In the genomic region with DNA sequence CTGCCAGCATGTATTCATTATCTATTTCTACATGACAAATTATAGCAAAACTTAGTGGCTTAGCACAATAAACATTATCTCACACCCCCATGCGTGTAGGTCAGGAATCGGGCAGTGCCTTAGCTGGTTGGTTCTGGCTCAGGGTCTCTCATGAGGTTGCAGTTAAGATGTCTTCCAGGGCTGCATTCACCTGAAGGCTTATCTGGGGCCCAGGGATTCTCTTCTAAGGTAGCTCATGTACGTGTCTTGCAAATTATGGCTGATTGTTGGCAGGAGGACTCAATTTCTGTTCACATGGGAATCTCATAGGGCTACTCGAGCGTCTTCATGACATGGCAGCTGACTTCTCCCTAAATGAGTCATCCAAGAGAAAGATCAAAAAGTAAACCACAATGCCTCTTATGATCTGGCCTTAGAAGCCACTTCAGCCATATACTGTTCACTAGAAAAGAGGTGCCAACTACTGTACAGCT, we compare ENCODE assay signal across 11 cellular contexts. TPM values are rescaled to one million over a fixed set of nuclear protein-coding genes. Genes with fewer than 3 reads are reported as not detected.
DNase-seq lines count a peak whose midpoint lies in the region; ATAC-seq and TF ChIP-seq lines count a peak whose summit lies in the region.
"Had no signal": no experiment of that assay in that cellular context is flagged by ENCODE, and none has a peak within 500 bp of the region (broad histone marks: within the 10 kb centered on the region; RNA-seq: fewer than 3 reads in every experiment).

No MANE protein-coding gene starts in this region.

- intact Hi-C loops in dorsolateral prefrontal cortex (cut with DNase I): no loop called here

- H3K36me3 ChIP-seq in kidney epithelial cell (ENCODE audit: control insufficient read depth, insufficient read depth, low read length): no peaks in the 10 kb centered on the region
- H3K36me3 ChIP-seq: tibial artery had no signal

- no peak overlapping the region for H3K27ac ChIP-seq in dorsolateral prefrontal cortex
- H3K27ac ChIP-seq: tibial artery had no signal

- peak; percentile 17 for DNase-seq in GM13976 (ENCODE audit: low spot score)
- DNase-seq in SK-MEL-5 (ENCODE audit: low read depth, low spot score): peak; percentile 91
- peak; percentile 29 for DNase-seq in kidney epithelial cell (ENCODE audit: low read depth)
- no peak for DNase-seq in stimulated activated CD4-positive, alpha-beta T cell treated with anti-CD3 and anti-CD28 coated beads, Interleukin-4, amount 100 ng/mL, for 4 hours
- DNase-seq in AG08395 (ENCODE audit: low spot score): no peak
- no peak for DNase-seq in dorsolateral prefrontal cortex
- DNase-seq: DMS 273 treated with DMSO at 0.1 percent for 48 hours, NCI-H774, tibial artery had no signal

- H3K4me3 ChIP-seq in kidney epithelial cell (ENCODE audit: low read depth, low read length) (no peak overlapping the region), dorsolateral prefrontal cortex (no peak overlapping the region)
- H3K4me3 ChIP-seq: tibial artery had no signal

- no peak for TF ChIP-seq CTCF in GM13976 (IDR thresholded peaks at IDR 0.05; ENCODE audit: borderline replicate concordance, control extremely low read depth, extremely low read depth, insufficient read depth, missing control alignments)
- TF ChIP-seq CTCF in kidney epithelial cell (IDR thresholded peaks at IDR 0.05; ENCODE audit: insufficient read depth, low read length, poor library complexity, severe bottlenecking): no peak
- TF ChIP-seq CTCF in dorsolateral prefrontal cortex (IDR thresholded peaks at IDR 0.05 in 54 of 56, conservative IDR thresholded peaks at IDR 0.05 in 2 of 56; ENCODE audit: low read depth in 1 of 56, partially characterized antibody in 56 of 56): no peak

- in situ Hi-C loops in GM13976 (cut with MboI; ENCODE audit: low sequenced_read_pairs, unreplicated experiment): no loop called here
- in situ Hi-C loops in SK-MEL-5 (cut with HindIII; ENCODE audit: low pct_unique_long_range_greater_than_20kb, low sequenced_read_pairs): no loop called here

- H3K27me3 ChIP-seq in kidney epithelial cell (ENCODE audit: control insufficient read depth, insufficient read depth, low read length) (no peaks in the 10 kb centered on the region), dorsolateral prefrontal cortex (no peaks in the 10 kb centered on the region)
- H3K27me3 ChIP-seq: tibial artery had no signal

- ATAC-seq in HG02678 (IDR thresholded peaks at IDR 0.05; ENCODE audit: unreplicated experiment): peak; percentile 72
- ATAC-seq in HG03108 (IDR thresholded peaks at IDR 0.05; ENCODE audit: unreplicated experiment): no peak

RNA-seq across cellular contexts. Expression of a gene that starts 42.9 kb away (rescaled TPM):
- 6.3 and 9.0 TPM in 2 replicates for total RNA-seq in SK-MEL-5 (2014; rRNA removed; shearing (Covaris generic))
- polyA plus RNA-seq in SK-MEL-5 (2015; cell fraction: cytosol; rRNA removed): 18.3 and 21.8 TPM in 2 replicates
- polyA plus RNA-seq in SK-MEL-5 (2015; cell fraction: nucleus; rRNA removed): 22.8 and 24.5 TPM in 2 replicates
- total RNA-seq in kidney epithelial cell: 13.3 and 16.8 TPM in 2 replicates
- total RNA-seq in dorsolateral prefrontal cortex: 10 to 100 TPM; 32.6 to 65.1 (median 45.0) TPM

Comparison
In these comparisons a context has a peak if more than half of its experiments do, and no peak if none do; other contexts are left out.
1. DNase-seq: peak in GM13976 (single experiment), SK-MEL-5 (single experiment) and kidney epithelial cell (single experiment); none in stimulated activated CD4-positive, alpha-beta T cell treated with anti-CD3 and anti-CD28 coated beads, Interleukin-4, amount 100 ng/mL, for 4 hours (0 of 2), AG08395 (single experiment) and dorsolateral prefrontal cortex (0 of 10).